ENCODE assay signal across 24 cellular contexts in genomic region chr11:3434976-3435375, GRCh38.
"Had no signal": no experiment of that assay in that cellular context is flagged by ENCODE, and none has a peak within 500 bp of the region (broad histone marks: within the 10 kb centered on the region; RNA-seq: fewer than 3 reads in every experiment).

No MANE protein-coding gene starts in this region.

- H3K4me1 ChIP-seq: parathyroid adenoma, psoas muscle, right lobe of liver, sigmoid colon, stomach, thyroid gland, tibial nerve, upper lobe of left lung, vagina had no signal

- H3K4me3 ChIP-seq: ovary, psoas muscle, right lobe of liver, sigmoid colon, stomach, thoracic aorta, thyroid gland, tibial nerve, upper lobe of left lung, vagina had no signal

- DNase-seq: natural killer cell; occipital lobe; ovary; posterior cingulate gyrus; psoas muscle; right cardiac atrium; right lobe of liver; sigmoid colon; small intestine; stimulated activated CD4-positive, alpha-beta T cell treated with anti-CD3 and anti-CD28 coated beads, Interleukin-15, amount 100 ng/mL, for 24 hours; stimulated activated CD4-positive, alpha-beta T cell treated with anti-CD3 and anti-CD28 coated beads, Interleukin-2, amount 100 ng/mL, for 24 hours; stimulated activated CD4-positive, alpha-beta T cell treated with anti-CD3 and anti-CD28 coated beads, Interleukin-2, amount 100 ng/mL, for 48 hours; stimulated activated CD4-positive, alpha-beta T cell treated with anti-CD3 and anti-CD28 coated beads, Interleukin-4, amount 100 ng/mL, for 24 hours; stimulated activated naive B cell treated with anti-CD40 and anti-IgM and Interleukin-4, amounts not matched to agents 10 μg/mL and 1 μg/mL and 100 μg/mL, for 72 hours; stimulated activated naive CD4-positive, alpha-beta T cell treated with Interleukin-2 at 50 U/mL for 16 hours; stomach; trophoblast cell had no signal

- H3K27me3 ChIP-seq: ovary, right lobe of liver, thyroid gland, tibial nerve, upper lobe of left lung, vagina had no signal

- H3K36me3 ChIP-seq: ovary, right lobe of liver, sigmoid colon, stomach, thoracic aorta, thyroid gland, tibial nerve, upper lobe of left lung, vagina had no signal

- ATAC-seq: natural killer cell; psoas muscle; right cardiac atrium; right lobe of liver; stimulated activated effector memory CD8-positive, alpha-beta T cell treated with anti-CD3 and anti-CD28 coated beads, Interleukin-12 subunit alpha, Interleukin-12 subunit beta, amount 100 ng/mL, for 72 hours; stimulated activated naive B cell treated with anti-CD40 and anti-IgM and Interleukin-4, amounts not matched to agents 10 μg/mL and 1 μg/mL and 100 μg/mL, for 72 hours had no signal

- H3K9ac ChIP-seq: parathyroid adenoma had no signal

- H3K9me3 ChIP-seq: ovary, psoas muscle, right lobe of liver, sigmoid colon, stomach, thoracic aorta, thyroid gland, tibial nerve, upper lobe of left lung, vagina had no signal

- H3K27ac ChIP-seq: ovary, parathyroid adenoma, psoas muscle, right lobe of liver, sigmoid colon, stomach, thoracic aorta, thyroid gland, tibial nerve, upper lobe of left lung, vagina had no signal

- H2AFZ ChIP-seq: parathyroid adenoma had no signal
